31 cellular contexts compared by ENCODE assay signal in the genomic region with DNA sequence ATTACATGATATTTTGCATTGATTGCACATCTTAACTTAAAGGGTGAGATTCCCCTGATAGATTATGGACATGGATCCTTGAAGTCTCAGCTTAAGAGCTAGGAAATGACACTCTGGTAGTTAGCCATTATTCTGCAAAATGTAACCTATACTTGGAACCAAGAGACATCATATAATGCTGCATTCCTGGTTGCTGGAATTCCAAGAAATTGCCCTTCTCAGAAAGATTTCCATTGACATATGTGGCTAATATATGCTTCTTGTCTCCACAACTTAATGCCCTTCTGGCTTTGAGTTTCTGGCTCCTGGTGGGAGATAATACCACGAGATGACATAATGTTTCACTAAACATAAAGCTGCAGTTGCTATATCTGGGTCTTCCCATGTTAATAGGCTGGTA.
"Had no signal": no experiment of that assay in that cellular context is flagged by ENCODE, and none has a peak within 500 bp of the region (broad histone marks: within the 10 kb centered on the region; RNA-seq: fewer than 3 reads in every experiment).

No MANE protein-coding gene starts in this region.

- H3K36me3 ChIP-seq: adrenal gland, ascending aorta, brain microvascular endothelial cell, breast epithelium, cardiac muscle cell had no signal

- H3K27me3 ChIP-seq: adrenal gland, ascending aorta, body of pancreas, brain microvascular endothelial cell, breast epithelium, cardiac muscle cell had no signal

- H3K27ac ChIP-seq: adrenal gland, ascending aorta, body of pancreas, brain microvascular endothelial cell, breast epithelium, cardiac muscle cell had no signal

- H3K9me3 ChIP-seq: adrenal gland, ascending aorta, body of pancreas had no signal

- H3K4me3 ChIP-seq: adrenal gland, ascending aorta, body of pancreas, breast epithelium, cardiac muscle cell had no signal

- H3K4me1 ChIP-seq: adrenal gland, ascending aorta, body of pancreas, breast epithelium had no signal

- DNase-seq: activated effector memory CD4-positive, alpha-beta T cell treated with anti-CD3 and anti-CD28 coated beads, Interleukin-2, amount 50 U/mL, for 16 hours; activated effector memory CD4-positive, alpha-beta T cell treated with Interleukin-2 at 50 U/mL for 16 hours; activated gamma-delta T cell; activated gamma-delta T cell treated with Interleukin-2 at 50 U/mL for 16 hours; activated naive CD4-positive, alpha-beta T cell; activated naive CD4-positive, alpha-beta T cell treated with anti-CD3 and anti-CD28 coated beads for 36 hours; activated naive CD4-positive, alpha-beta T cell treated with anti-CD3 and anti-CD28 coated beads, Interleukin-2, amount 10 ng/mL, durations not matched to agents 7 days and 5 days; activated naive CD4-positive, alpha-beta T cell treated with anti-CD3 and anti-CD28 coated beads, Interleukin-2, amount 50 U/mL, for 16 hours; activated naive CD4-positive, alpha-beta T cell treated with Interleukin-2 at 50 U/mL for 16 hours; activated naive CD8-positive, alpha-beta T cell treated with anti-CD3 and anti-CD28 coated beads for 36 hours; activated naive CD8-positive, alpha-beta T cell treated with anti-CD3 and anti-CD28 coated beads, Interleukin-2, amount 10 ng/mL, durations not matched to agents 7 days and 5 days; activated naive CD8-positive, alpha-beta T cell treated with anti-CD3 and anti-CD28 coated beads, Interleukin-2, amount 50 U/mL, for 24 hours; activated T-cell treated with anti-CD3 and anti-CD28 coated beads for 4 hours; activated T-cell treated with anti-CD3 and anti-CD28 coated beads, Interleukin-2, amount 50 U/mL, for 1 hour; activated T-cell treated with anti-CD3 and anti-CD28 coated beads, Interleukin-2, amount 50 U/mL, for 24 hours; activated T-cell treated with anti-CD3 and anti-CD28 coated beads, Interleukin-2, amount 50 U/mL, for 4 hours; activated T-cell treated with anti-CD3 and anti-CD28 coated beads, Interleukin-2, amount 50 U/mL, for 48 hours; activated T-cell treated with anti-CD3 and anti-CD28 coated beads, Interleukin-2, amount 50 U/mL, for 72 hours; adrenal gland; amniotic stem cell; amygdala; anterior cingulate cortex; aorta; body of pancreas; brain microvascular endothelial cell; caudate nucleus; central memory CD4-positive, alpha-beta T cell; cerebellar nuclear complex had no signal
